Comparison of ENCODE assay signal across 1 cellular context in genomic region chr11:70110538-70111055, GRCh38.
TF ChIP-seq lines count a peak whose summit lies in the region.

No MANE protein-coding gene starts in this region.

TF ChIP-seq in GM23338, 12 proteins besides CTCF, POLR2A, EP300 and RAD21 (continued from another document):
- TF ChIP-seq ZNF462 (CRISPR knock-in tag; IDR thresholded peaks at IDR 0.05) (no peak), EZH2 (IDR thresholded peaks at IDR 0.05; ENCODE audit: low read depth, unreplicated experiment) (no peak)
TF ChIP-seq in GM23338: peak in this region for 0.
